ENCODE assay signal across 8 cellular contexts in genomic region chr16:57244463-57244766, GRCh38. TPM values are rescaled to one million over a fixed set of nuclear protein-coding genes. Genes with fewer than 3 reads are reported as not detected.
DNase-seq lines count a peak whose midpoint lies in the region; ATAC-seq, FAIRE-seq and TF ChIP-seq lines count a peak whose summit lies in the region.

No MANE protein-coding gene starts in this region.

- H3K4me3 ChIP-seq in GM06990 (replicated peaks; ENCODE audit: low read depth, low read length) (peak overlapping the region; percentile 63), kidney (ENCODE audit: low read length in 2 of 2) (peak overlapping the region; percentile 62 to 84), tibial artery (peak overlapping the region; percentile 68 to 74)

- peak overlapping the region; percentile 24 to 65 for H3K9ac ChIP-seq in kidney (ENCODE audit: low read length in 2 of 2)

- ATAC-seq in HG02852 (IDR thresholded peaks at IDR 0.05; ENCODE audit: unreplicated experiment) = peak; percentile 33
- ATAC-seq in activated T-helper 17 cell treated with anti-CD3 and anti-CD28 coated beads, Interleukin-2, amount 50 U/mL, for 72 hours (replicated peaks) = peak; percentile 49

- no peaks in the 10 kb centered on the region for H3K9me3 ChIP-seq in kidney (ENCODE audit: control insufficient read depth in 1 of 2, low read length in 2 of 2)
- no peaks in the 10 kb centered on the region for H3K9me3 ChIP-seq in tibial artery

- H3K27ac ChIP-seq in kidney (ENCODE audit: low read depth in 2 of 2, low read length in 2 of 2) (peak overlapping the region; percentile 54 to 76), tibial artery (peak overlapping the region; percentile 85 to 94)

- H3K4me1 ChIP-seq in kidney (ENCODE audit: control insufficient read depth in 1 of 2, insufficient read depth in 1 of 2, low read depth in 1 of 2, low read length in 2 of 2) = peaks cover 15 to 17% of the 10 kb centered on the region in 2 donors
- H3K4me1 ChIP-seq in tibial artery = peaks cover 0 to 18% (median 10%) of the 10 kb centered on the region in 4 donors

- H3K36me3 Mint-ChIP-seq in activated T-helper 17 cell treated with anti-CD3 and anti-CD28 coated beads, Interleukin-2, amount 50 U/mL, for 72 hours (ENCODE audit: low read depth) = peaks cover 43% of the 10 kb centered on the region

- no peaks in the 10 kb centered on the region for H3K9me3 Mint-ChIP-seq in activated T-helper 17 cell treated with anti-CD3 and anti-CD28 coated beads, Interleukin-2, amount 50 U/mL, for 72 hours

- TF ChIP-seq CTCF in GM06990 (IDR thresholded peaks at IDR 0.05; ENCODE audit: insufficient read depth, low read length, poor library complexity, severe bottlenecking) (no peak), kidney (IDR thresholded peaks at IDR 0.05; ENCODE audit: borderline replicate concordance, extremely low read depth, insufficient read depth) (no peak), tibial artery (IDR thresholded peaks at IDR 0.05) (no peak)

- peak overlapping the region; percentile 97 for H3K4me3 Mint-ChIP-seq in activated T-helper 17 cell treated with anti-CD3 and anti-CD28 coated beads, Interleukin-2, amount 50 U/mL, for 72 hours

- peak overlapping the region; percentile 94 for H3K27ac Mint-ChIP-seq in activated T-helper 17 cell treated with anti-CD3 and anti-CD28 coated beads, Interleukin-2, amount 50 U/mL, for 72 hours

- DNase-seq in GM06990 (ENCODE audit: extremely low read depth, insufficient read length) = no peak
- DNase-seq in kidney = no peak
- peak in 1 of 2 donors; percentile 72 for DNase-seq in tibial artery
- DNase-seq in activated effector memory CD4-positive, alpha-beta T cell treated with anti-CD3 and anti-CD28 coated beads, Interleukin-2, amount 50 U/mL, for 16 hours = no peak
- DNase-seq in anterior cingulate cortex (lab: John Stamatoyannopoulos, UW) = no peak
- no peak for DNase-seq in stimulated activated CD4-positive, alpha-beta T cell treated with anti-CD3 and anti-CD28 coated beads, Interleukin-12 subunit alpha, Interleukin-12 subunit beta, amount 100 ng/mL, for 4 hours

- H3K36me3 ChIP-seq in GM06990 (ENCODE audit: control insufficient read depth, insufficient read depth, low read length) (peaks cover 3% of the 10 kb centered on the region), kidney (ENCODE audit: control insufficient read depth in 1 of 2, insufficient read depth in 2 of 2, low read length in 2 of 2) (peaks cover 2 to 6% of the 10 kb centered on the region in 2 donors), tibial artery (peaks cover 17 to 36% (median 21%) of the 10 kb centered on the region in 3 donors)

- peaks cover 16% of the 10 kb centered on the region for H3K4me1 Mint-ChIP-seq in activated T-helper 17 cell treated with anti-CD3 and anti-CD28 coated beads, Interleukin-2, amount 50 U/mL, for 72 hours

- no peaks in the 10 kb centered on the region for H3K27me3 Mint-ChIP-seq in activated T-helper 17 cell treated with anti-CD3 and anti-CD28 coated beads, Interleukin-2, amount 50 U/mL, for 72 hours

- H3K27me3 ChIP-seq in GM06990 (replicated peaks; ENCODE audit: control insufficient read depth, insufficient read depth, low read length) (no peaks in the 10 kb centered on the region), tibial artery (no peaks in the 10 kb centered on the region)

- intact Hi-C loops in kidney (cut with DNase I) (no loop called here), tibial artery (cut with DNase I; ENCODE audit: low total_unique reads) (no loop called here)

- FAIRE-seq in kidney (lab: Jason Lieb, UNC) = no peak

RNA-seq across cellular contexts. Expression of gene ARL2BP, which starts 0.6 kb away (rescaled TPM):
- 10 to 100 TPM; 17.0 to 23.5 TPM for total RNA-seq in activated T-helper 17 cell treated with anti-CD3 and anti-CD28 coated beads, Interleukin-2, amount 50 U/mL, for 72 hours
- 61.5 TPM for total RNA-seq in kidney
- 53.9 TPM for polyA plus RNA-seq in kidney (ENCODE audit: insufficient read depth, low read depth, low replicate concordance)

RNA-seq across cellular contexts. Expression of gene PLLP, which starts 40.1 kb away (rescaled TPM):
- not detected for total RNA-seq in activated T-helper 17 cell treated with anti-CD3 and anti-CD28 coated beads, Interleukin-2, amount 50 U/mL, for 72 hours
- 64.4 TPM for total RNA-seq in kidney
- polyA plus RNA-seq in kidney (ENCODE audit: insufficient read depth, low read depth, low replicate concordance) = 83.8 TPM

RNA-seq across cellular contexts. Expression of gene RSPRY1, which starts 58.3 kb away (rescaled TPM):
- total RNA-seq in activated T-helper 17 cell treated with anti-CD3 and anti-CD28 coated beads, Interleukin-2, amount 50 U/mL, for 72 hours = 10 to 100 TPM; 34.1 to 37.4 TPM
- total RNA-seq in kidney = 32.2 TPM
- 14.4 TPM for polyA plus RNA-seq in kidney (ENCODE audit: insufficient read depth, low read depth, low replicate concordance)

RNA-seq across cellular contexts. Expression of gene PSME3IP1, which starts 58.6 kb away (rescaled TPM):
- 100 to 1,000 TPM in 1 of 2 donors, 10 to 100 TPM in 1; 79.0 to 103 TPM for total RNA-seq in activated T-helper 17 cell treated with anti-CD3 and anti-CD28 coated beads, Interleukin-2, amount 50 U/mL, for 72 hours
- total RNA-seq in kidney = 84.6 TPM
- 79.1 TPM for polyA plus RNA-seq in kidney (ENCODE audit: insufficient read depth, low read depth, low replicate concordance)

Comparison
In these comparisons a context has a peak if more than half of its experiments do, and no peak if none do; other contexts are left out.
1. RNA of gene PLLP, which starts 40.1 kb away (total RNA-seq): 64.4 TPM in kidney (single experiment); not detected in activated T-helper 17 cell treated with anti-CD3 and anti-CD28 coated beads, Interleukin-2, amount 50 U/mL, for 72 hours; every median in the first group is over 10 times any median in the second.
2. Peak in every context shown above with its lines, with median percentiles within 50 percentile points of each other: H3K4me3 ChIP-seq.